ENCODE assay signal across 9 cellular contexts in the genomic region with DNA sequence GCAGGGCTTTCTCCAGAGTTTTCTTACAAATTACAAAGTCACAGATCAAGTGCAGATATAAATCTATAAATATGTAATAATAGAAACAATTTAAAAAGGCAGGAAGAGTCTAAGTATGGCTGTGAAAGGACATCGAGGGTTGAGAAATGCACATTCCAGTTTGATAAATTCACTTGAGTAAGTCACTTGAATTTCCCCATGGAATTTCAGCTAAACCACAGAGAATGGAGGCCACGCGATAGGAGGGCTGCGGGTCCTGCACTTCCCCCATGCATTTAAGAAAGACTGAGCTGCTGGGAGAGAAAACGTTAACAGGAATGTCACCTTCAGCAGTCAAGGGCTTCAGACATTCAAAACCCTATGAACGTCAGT. TPM values are rescaled to one million over a fixed set of nuclear protein-coding genes. Genes with fewer than 3 reads are reported as not detected.
DNase-seq lines count a peak whose midpoint lies in the region; ATAC-seq and TF ChIP-seq lines count a peak whose summit lies in the region.
"Had no signal": no experiment of that assay in that cellular context is flagged by ENCODE, and none has a peak within 500 bp of the region (broad histone marks: within the 10 kb centered on the region; RNA-seq: fewer than 3 reads in every experiment).

No MANE protein-coding gene starts in this region.

- H3K4me1 ChIP-seq in HAP-1: peaks cover 1% of the 10 kb centered on the region

- H3K36me3 ChIP-seq in HAP-1 (replicated peaks): peaks cover 80% of the 10 kb centered on the region

- in situ Hi-C loops in astrocyte of the cerebellum (cut with HindIII; ENCODE audit: low sequenced_read_pairs): no loop called here
- in situ Hi-C loops in HAP-1 (cut with MboI; ENCODE audit: low sequenced_read_pairs): no loop called here

- ATAC-seq in stimulated activated naive CD8-positive, alpha-beta T cell treated with anti-CD3 and anti-CD28 coated beads, Interleukin-15, Interleukin-2, amounts not matched to agents 100 U/mL and 50 U/mL, for 24 hours: no peak
- ATAC-seq in HG03095 (IDR thresholded peaks at IDR 0.05; ENCODE audit: unreplicated experiment) (no peak), HG03159 (IDR thresholded peaks at IDR 0.05; ENCODE audit: unreplicated experiment) (no peak)

- TF ChIP-seq CTCF in astrocyte of the cerebellum (IDR thresholded peaks at IDR 0.05; ENCODE audit: low read depth, low read length, missing control alignments): no peak

- no peak overlapping the region for H3K4me3 ChIP-seq in astrocyte of the cerebellum (ENCODE audit: low read depth, low read length)
- H3K4me3 ChIP-seq in HAP-1: no peak overlapping the region

- H3K4me3 Mint-ChIP-seq in stimulated activated naive CD8-positive, alpha-beta T cell treated with anti-CD3 and anti-CD28 coated beads, Interleukin-15, Interleukin-2, amounts not matched to agents 100 ng/mL and 50 ng/mL, for 24 hours: peak overlapping the region; percentile 72

- peaks cover 79% of the 10 kb centered on the region for H3K36me3 Mint-ChIP-seq in stimulated activated naive CD8-positive, alpha-beta T cell treated with anti-CD3 and anti-CD28 coated beads, Interleukin-15, Interleukin-2, amounts not matched to agents 100 ng/mL and 50 ng/mL, for 24 hours (ENCODE audit: low read depth)

- peaks cover 55% of the 10 kb centered on the region for H3K4me1 Mint-ChIP-seq in stimulated activated naive CD8-positive, alpha-beta T cell treated with anti-CD3 and anti-CD28 coated beads, Interleukin-15, Interleukin-2, amounts not matched to agents 100 ng/mL and 50 ng/mL, for 24 hours (ENCODE audit: low read depth)

- H3K9me3 ChIP-seq in HAP-1: no peaks in the 10 kb centered on the region

- H3K27ac Mint-ChIP-seq in stimulated activated naive CD8-positive, alpha-beta T cell treated with anti-CD3 and anti-CD28 coated beads, Interleukin-15, Interleukin-2, amounts not matched to agents 100 ng/mL and 50 ng/mL, for 24 hours: peak overlapping the region; percentile 91

- H3K9me3 Mint-ChIP-seq in stimulated activated naive CD8-positive, alpha-beta T cell treated with anti-CD3 and anti-CD28 coated beads, Interleukin-15, Interleukin-2, amounts not matched to agents 100 ng/mL and 50 ng/mL, for 24 hours: no peaks in the 10 kb centered on the region

- H3K27me3 ChIP-seq in HAP-1 (ENCODE audit: low read depth): no peaks in the 10 kb centered on the region

- no peaks in the 10 kb centered on the region for H3K27me3 Mint-ChIP-seq in stimulated activated naive CD8-positive, alpha-beta T cell treated with anti-CD3 and anti-CD28 coated beads, Interleukin-15, Interleukin-2, amounts not matched to agents 100 ng/mL and 50 ng/mL, for 24 hours

- DNase-seq in stimulated activated naive CD8-positive, alpha-beta T cell treated with anti-CD3 and anti-CD28 coated beads, Interleukin-15, Interleukin-2, amounts not matched to agents 100 U/mL and 50 U/mL, for 24 hours: no peak
- DNase-seq in astrocyte of the cerebellum (ENCODE audit: low read depth) (peak; percentile 73), kidney tubule cell (ENCODE audit: low spot score) (peak; percentile 62), occipital lobe (lab: John Stamatoyannopoulos, UW) (no peak), HAP-1 (ENCODE audit: low spot score in 2 of 2) (no peak)
- DNase-seq: DMS153 had no signal

RNA-seq across cellular contexts. Expression of gene MXRA7, which starts 6.1 kb away (rescaled TPM):
- 34.6 TPM for total RNA-seq in occipital lobe

RNA-seq across cellular contexts. Expression of gene JMJD6, which starts 9.6 kb away (rescaled TPM):
- total RNA-seq in occipital lobe: 20.0 TPM

RNA-seq across cellular contexts. Expression of gene METTL23, which starts 9.8 kb away (rescaled TPM):
- 17.8 TPM for total RNA-seq in occipital lobe

RNA-seq across cellular contexts. Expression of gene SRSF2, which starts 20.3 kb away (rescaled TPM):
- 87.7 TPM for total RNA-seq in occipital lobe

RNA-seq across cellular contexts. Expression of gene MFSD11, which starts 21.1 kb away (rescaled TPM):
- 61.3 TPM for total RNA-seq in occipital lobe

Comparison
In these comparisons a context has a peak if more than half of its experiments do, and no peak if none do; other contexts are left out.
1. DNase-seq: peak in astrocyte of the cerebellum (single experiment) and kidney tubule cell (single experiment); none in stimulated activated naive CD8-positive, alpha-beta T cell treated with anti-CD3 and anti-CD28 coated beads, Interleukin-15, Interleukin-2, amounts not matched to agents 100 U/mL and 50 U/mL, for 24 hours (single experiment), occipital lobe (single experiment) and HAP-1 (0 of 2).